8 cellular contexts compared by ENCODE assay signal in genomic region chr17:74923538-74924249, GRCh38. TPM values are rescaled to one million over a fixed set of nuclear protein-coding genes. Genes with fewer than 3 reads are reported as not detected.
A peak's percentile ranks its signal among the peaks of the same experiment; 100 is the strongest.
DNase-seq lines count a peak whose midpoint lies in the region; ATAC-seq, FAIRE-seq and TF ChIP-seq lines count a peak whose summit lies in the region.

No MANE protein-coding gene starts in this region.

- peaks cover 2% of the 10 kb centered on the region for H3K4me1 Mint-ChIP-seq in osteocyte (ENCODE audit: unreplicated experiment)

- TF ChIP-seq POLR2A in Peyer's patch (IDR thresholded peaks at IDR 0.05): no peak

- no peaks in the 10 kb centered on the region for H3K36me3 ChIP-seq in GM23248 (ENCODE audit: low read depth)
- H3K36me3 ChIP-seq in Peyer's patch: no peaks in the 10 kb centered on the region
- H3K36me3 ChIP-seq in tibial artery: no peaks in the 10 kb centered on the region

- no peaks in the 10 kb centered on the region for H3K79me2 ChIP-seq in GM23248 (ENCODE audit: insufficient read depth)

- in situ Hi-C loops in ACHN (cut with HindIII; ENCODE audit: low pct_ligation_motif_present, low pct_unique_long_range_greater_than_20kb, low sequenced_read_pairs) (no loop called here), GM23248 (cut with MboI) (no loop called here)

- H3K4me3 Mint-ChIP-seq in osteocyte (ENCODE audit: unreplicated experiment): no peak overlapping the region

- H3K4me1 ChIP-seq in GM23248 (ENCODE audit: insufficient read depth) (no peaks in the 10 kb centered on the region), Peyer's patch (peaks cover 4 to 25% (median 18%) of the 10 kb centered on the region in 4 donors), tibial artery (peaks cover 0 to 25% (median 22%) of the 10 kb centered on the region in 4 donors)

- H3K27me3 ChIP-seq in GM23248 (replicated peaks; ENCODE audit: insufficient read depth): peaks cover 76% of the 10 kb centered on the region
- peaks cover 0 to 23% of the 10 kb centered on the region in 2 donors for H3K27me3 ChIP-seq in Peyer's patch
- H3K27me3 ChIP-seq in tibial artery: peaks cover 5 to 93% of the 10 kb centered on the region in 2 donors

- peaks cover 43% of the 10 kb centered on the region for H3K27me3 Mint-ChIP-seq in osteocyte (ENCODE audit: unreplicated experiment)

- WGBS in GM23248 (ENCODE audit: low coverage in 1 of 2, low lambda C conversion rate in 2 of 2, missing lambda C conversion rate in 2 of 2), 2 experiments: 2 to 3% methylated on average over 51 to 57 of the region's 59 CpGs

- no peaks in the 10 kb centered on the region for H3K36me3 Mint-ChIP-seq in osteocyte (ENCODE audit: unreplicated experiment)

- no peak overlapping the region for H3K9ac ChIP-seq in GM23248

- no peaks in the 10 kb centered on the region for H3K9me2 ChIP-seq in GM23248 (ENCODE audit: insufficient read depth)

- FAIRE-seq in frontal cortex (lab: Jason Lieb, UNC): no peak

- H2AFZ ChIP-seq in GM23248: peak overlapping the region; percentile 46; the same call in 1 of the 2 replicates

- H3F3A ChIP-seq in GM23248 (ENCODE audit: insufficient read depth): no peaks in the 10 kb centered on the region

- TF ChIP-seq CTCF in Peyer's patch (IDR thresholded peaks at IDR 0.05) (peak in 5 of 6 experiments; percentile 55 to 88 (median 86)), osteocyte (IDR thresholded peaks at IDR 0.05) (peak; percentile 83), tibial artery (IDR thresholded peaks at IDR 0.05) (peak; percentile 45 to 69)

- no peak overlapping the region for H3K4me3 ChIP-seq in GM23248
- H3K4me3 ChIP-seq in Peyer's patch: peak overlapping the region in 3 of 4 donors; percentile 41 to 51 (median 47)
- H3K4me3 ChIP-seq in tibial artery: peak overlapping the region in 1 of 2 donors; percentile 32

- H3K4me2 ChIP-seq in GM23248 (ENCODE audit: unreplicated experiment): peak overlapping the region; percentile 8

- H3K9me3 Mint-ChIP-seq in osteocyte (ENCODE audit: unreplicated experiment): no peaks in the 10 kb centered on the region

- H3K27ac Mint-ChIP-seq in osteocyte (ENCODE audit: unreplicated experiment): no peak overlapping the region

- H4K20me1 ChIP-seq in GM23248 (ENCODE audit: insufficient read depth): no peaks in the 10 kb centered on the region

- no peaks in the 10 kb centered on the region for H3K9me3 ChIP-seq in GM23248 (ENCODE audit: low read depth)
- H3K9me3 ChIP-seq in Peyer's patch: no peaks in the 10 kb centered on the region
- H3K9me3 ChIP-seq in tibial artery: no peaks in the 10 kb centered on the region

- intact Hi-C loops in tibial artery (cut with DNase I; ENCODE audit: low total_unique reads): no loop called here

- ATAC-seq in GM18520 (IDR thresholded peaks at IDR 0.05; ENCODE audit: unreplicated experiment): no peak

- H3K27ac ChIP-seq in GM23248 (no peak overlapping the region), Peyer's patch (no peak overlapping the region), tibial artery (no peak overlapping the region)

- peak; percentile 49 for DNase-seq in ACHN
- peak; percentile 71 for DNase-seq in GM23248
- DNase-seq in Peyer's patch: peak; percentile 55 to 90 (median 86)
- peak; percentile 48 for DNase-seq in activated effector memory CD4-positive, alpha-beta T cell treated with Interleukin-2 at 50 U/mL for 16 hours
- DNase-seq in frontal cortex (ENCODE audit: low spot score in 2 of 2): peak; percentile 83 to 89
- peak; percentile 90 for DNase-seq in osteocyte (ENCODE audit: extremely low spot score, unreplicated experiment)
- DNase-seq in tibial artery: peak in 1 of 2 donors; percentile 54

RNA-seq across cellular contexts. Expression of gene OTOP2, which starts 0.4 kb away (rescaled TPM):
- not detected in 2 replicates for total RNA-seq in GM23248 (2014; rRNA removed; shearing (Covaris generic))
- not detected in 2 replicates for polyA plus RNA-seq in GM23248 (2016; fragmentation: Nextera tagmentation; extraction: Ambion mirVana)
- total RNA-seq in Peyer's patch (10 to 100 TPM in 1 of 4 donors, 1 to 10 TPM in 2, not detected in 1; 4.6 to 11.9 (median 8.8) TPM), frontal cortex (not detected), osteocyte (not detected in 2 replicates)

RNA-seq across cellular contexts. Expression of gene USH1G, which starts 0.6 kb away (rescaled TPM):
- not detected in 2 replicates for total RNA-seq in GM23248 (2014; rRNA removed; shearing (Covaris generic))
- not detected in 2 replicates for polyA plus RNA-seq in GM23248 (2016; fragmentation: Nextera tagmentation; extraction: Ambion mirVana)
- total RNA-seq in Peyer's patch (1 to 10 TPM in 3 of 4 donors, not detected in 1; 1.6 to 3.7 (median 2.3) TPM), frontal cortex (0.41 TPM), osteocyte (not detected in 2 replicates)

RNA-seq across cellular contexts. Expression of gene OTOP3, which starts 12.0 kb away (rescaled TPM):
- not detected in 2 replicates for total RNA-seq in GM23248 (2014; rRNA removed; shearing (Covaris generic))
- polyA plus RNA-seq in GM23248 (2016; fragmentation: Nextera tagmentation; extraction: Ambion mirVana): not detected in 2 replicates
- total RNA-seq in Peyer's patch (1 to 10 TPM in 3 of 4 donors, not detected in 1; 5.2 to 9.3 (median 8.5) TPM), frontal cortex (not detected), osteocyte (not detected in 2 replicates)

RNA-seq across cellular contexts. Expression of gene FADS6, which starts 30.3 kb away (rescaled TPM):
- not detected in 2 replicates for total RNA-seq in GM23248 (2014; rRNA removed; shearing (Covaris generic))
- polyA plus RNA-seq in GM23248 (2016; fragmentation: Nextera tagmentation; extraction: Ambion mirVana): not detected in 2 replicates
- 100 to 1,000 TPM in 1 of 4 donors, 10 to 100 TPM in 2, not detected in 1; 79.9 to 161 (median 82.1) TPM for total RNA-seq in Peyer's patch
- 0.82 TPM for total RNA-seq in frontal cortex
- total RNA-seq in osteocyte: not detected in 2 replicates

RNA-seq across cellular contexts. Expression of gene HID1, which starts 48.9 kb away (rescaled TPM):
- total RNA-seq in GM23248 (2014; rRNA removed; shearing (Covaris generic)): not detected in 2 replicates
- not detected in 2 replicates for polyA plus RNA-seq in GM23248 (2016; fragmentation: Nextera tagmentation; extraction: Ambion mirVana)
- 100 to 1,000 TPM in 3 of 4 donors, 10 to 100 TPM in 1; 80.0 to 148 (median 124) TPM for total RNA-seq in Peyer's patch
- total RNA-seq in frontal cortex: 17.1 TPM
- 10.1 and 11.9 TPM in 2 replicates for total RNA-seq in osteocyte
